Comparison of ENCODE assay signal across 2 cellular contexts in the genomic region with DNA sequence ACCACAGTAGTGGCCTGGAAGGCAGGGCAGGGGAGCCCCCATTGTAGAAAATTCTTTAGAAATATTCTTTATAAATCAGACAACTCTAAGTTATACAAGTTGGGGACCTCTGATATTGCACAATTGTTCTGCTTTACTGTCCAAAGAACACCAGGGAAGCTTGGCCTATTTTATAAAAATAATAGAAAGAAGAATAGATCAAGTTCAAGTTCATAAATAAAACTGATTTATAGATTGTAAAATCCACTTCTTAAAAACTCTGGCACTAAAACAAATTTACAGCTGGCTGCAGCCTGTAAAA.
A peak's percentile ranks its signal among the peaks of the same experiment; 100 is the strongest.
TF ChIP-seq lines count a peak whose summit lies in the region.

No MANE protein-coding gene starts in this region.

TF ChIP-seq in liver, 16 proteins besides CTCF, POLR2A, EP300 and RAD21 (continued from another document):
- TF ChIP-seq HNF4A (conservative IDR thresholded peaks at IDR 0.05) (peak; percentile 34 to 52), GABPA (IDR thresholded peaks at IDR 0.05 in 1 of 2, conservative IDR thresholded peaks at IDR 0.05 in 1 of 2) (no peak), TAF1 (conservative IDR thresholded peaks at IDR 0.05) (no peak), JUND (IDR thresholded peaks at IDR 0.05) (no peak), YY1 (IDR thresholded peaks at IDR 0.05) (no peak), RXRA (IDR thresholded peaks at IDR 0.05) (no peak), SP1 (IDR thresholded peaks at IDR 0.05) (no peak)
- TF ChIP-seq, protein P1, sequence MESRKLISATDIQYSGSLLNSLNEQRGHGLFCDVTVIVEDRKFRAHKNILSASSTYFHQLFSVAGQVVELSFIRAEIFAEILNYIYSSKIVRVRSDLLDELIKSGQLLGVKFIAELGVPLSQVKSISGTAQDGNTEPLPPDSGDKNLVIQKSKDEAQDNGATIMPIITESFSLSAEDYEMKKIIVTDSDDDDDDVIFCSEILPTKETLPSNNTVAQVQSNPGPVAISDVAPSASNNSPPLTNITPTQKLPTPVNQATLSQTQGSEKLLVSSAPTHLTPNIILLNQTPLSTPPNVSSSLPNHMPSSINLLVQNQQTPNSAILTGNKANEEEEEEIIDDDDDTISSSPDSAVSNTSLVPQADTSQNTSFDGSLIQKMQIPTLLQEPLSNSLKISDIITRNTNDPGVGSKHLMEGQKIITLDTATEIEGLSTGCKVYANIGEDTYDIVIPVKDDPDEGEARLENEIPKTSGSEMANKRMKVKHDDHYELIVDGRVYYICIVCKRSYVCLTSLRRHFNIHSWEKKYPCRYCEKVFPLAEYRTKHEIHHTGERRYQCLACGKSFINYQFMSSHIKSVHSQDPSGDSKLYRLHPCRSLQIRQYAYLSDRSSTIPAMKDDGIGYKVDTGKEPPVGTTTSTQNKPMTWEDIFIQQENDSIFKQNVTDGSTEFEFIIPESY (IDR thresholded peaks at IDR 0.05) = peak; percentile 8
TF ChIP-seq in liver: peak in this region for 2.

TF ChIP-seq in HepG2, 621 proteins besides CTCF, POLR2A, EP300 and RAD21 (continued from another document):
- TF ChIP-seq, protein P2, sequence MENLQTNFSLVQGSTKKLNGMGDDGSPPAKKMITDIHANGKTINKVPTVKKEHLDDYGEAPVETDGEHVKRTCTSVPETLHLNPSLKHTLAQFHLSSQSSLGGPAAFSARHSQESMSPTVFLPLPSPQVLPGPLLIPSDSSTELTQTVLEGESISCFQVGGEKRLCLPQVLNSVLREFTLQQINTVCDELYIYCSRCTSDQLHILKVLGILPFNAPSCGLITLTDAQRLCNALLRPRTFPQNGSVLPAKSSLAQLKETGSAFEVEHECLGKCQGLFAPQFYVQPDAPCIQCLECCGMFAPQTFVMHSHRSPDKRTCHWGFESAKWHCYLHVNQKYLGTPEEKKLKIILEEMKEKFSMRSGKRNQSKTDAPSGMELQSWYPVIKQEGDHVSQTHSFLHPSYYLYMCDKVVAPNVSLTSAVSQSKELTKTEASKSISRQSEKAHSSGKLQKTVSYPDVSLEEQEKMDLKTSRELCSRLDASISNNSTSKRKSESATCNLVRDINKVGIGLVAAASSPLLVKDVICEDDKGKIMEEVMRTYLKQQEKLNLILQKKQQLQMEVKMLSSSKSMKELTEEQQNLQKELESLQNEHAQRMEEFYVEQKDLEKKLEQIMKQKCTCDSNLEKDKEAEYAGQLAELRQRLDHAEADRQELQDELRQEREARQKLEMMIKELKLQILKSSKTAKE (CRISPR knock-in tag; IDR thresholded peaks at IDR 0.05; ENCODE audit: borderline replicate concordance) = no peak
- TF ChIP-seq FOXP1 (IDR thresholded peaks at IDR 0.05) = no peak
- TF ChIP-seq FOXP1 (CRISPR knock-in tag; IDR thresholded peaks at IDR 0.05) = no peak
- no peak for TF ChIP-seq SAFB2 (CRISPR knock-in tag; IDR thresholded peaks at IDR 0.05; ENCODE audit: borderline replicate concordance, low read depth)
- TF ChIP-seq RBFOX2 (IDR thresholded peaks at IDR 0.05; ENCODE audit: low read depth, low read length) = no peak
- TF ChIP-seq ATRX (CRISPR knock-in tag; IDR thresholded peaks at IDR 0.05; ENCODE audit: borderline replicate concordance) = no peak
- no peak for TF ChIP-seq SYNCRIP (IDR thresholded peaks at IDR 0.05; ENCODE audit: insufficient read depth, low read depth, low read length)
